9 cellular contexts compared by ENCODE assay signal in genomic region chr4:82561745-82562552, GRCh38. TPM values are rescaled to one million over a fixed set of nuclear protein-coding genes. Genes with fewer than 3 reads are reported as not detected.
A peak's percentile ranks its signal among the peaks of the same experiment; 100 is the strongest.
DNase-seq lines count a peak whose midpoint lies in the region; ATAC-seq and TF ChIP-seq lines count a peak whose summit lies in the region.
"Had no signal": no experiment of that assay in that cellular context is flagged by ENCODE, and none has a peak within 500 bp of the region (broad histone marks: within the 10 kb centered on the region; RNA-seq: fewer than 3 reads in every experiment).

Gene TMEM150C, minus strand, starts transcription at chr4:82561988. Its CDS starts 57,331 bp downstream, at chr4:82504657.

- H3K4me3 ChIP-seq in HUES64 (ENCODE audit: low read length): peak within 1 kb of the TSS; percentile 44

- H3K36me3 ChIP-seq in HUES64 (ENCODE audit: insufficient read depth, low read length): no peaks in the 10 kb centered on the region

- CTCF ChIA-PET in Calu3 (lab: Charles Lee): no interaction called here

- intact Hi-C loops in Calu3 (cut with micrococcal nuclease; ENCODE audit: unreplicated experiment): no loop called here
- intact Hi-C loops in left cardiac atrium (cut with DNase I): no loop called here
- intact Hi-C loops in posterior cingulate gyrus (cut with DNase I): loop anchor here (5.0 to 10.0 kb wide), 2 partner anchors 45 to 123 kb away; no protein-coding TSS in a partner anchor

- peaks cover 27% of the 10 kb centered on the region for H3K27me3 ChIP-seq in HUES64 (ENCODE audit: insufficient read depth, low read length)

- peaks cover 15% of the 10 kb centered on the region for H3K4me1 ChIP-seq in HUES64 (ENCODE audit: insufficient read depth, low read length)

- TF ChIP-seq CTCF in Calu3 (IDR thresholded peaks at IDR 0.05; ENCODE audit: unreplicated experiment): no peak

- H3K27ac ChIP-seq in HUES64 (ENCODE audit: low read depth, low read length): no peak within 1 kb of the TSS

- H3K27ac Mint-ChIP-seq in Calu3 (ENCODE audit: unreplicated experiment): peak within 1 kb of the TSS; percentile 12
- no peak within 1 kb of the TSS for H3K27ac Mint-ChIP-seq in activated T-helper 17 cell treated with anti-CD3 and anti-CD28 coated beads, Interleukin-2, amount 50 U/mL, for 72 hours

- ATAC-seq in activated T-helper 17 cell treated with anti-CD3 and anti-CD28 coated beads, Interleukin-2, amount 50 U/mL, for 72 hours (replicated peaks): no peak
- ATAC-seq in left cardiac atrium (peak; percentile 74 to 83), GM18505 (IDR thresholded peaks at IDR 0.05; ENCODE audit: unreplicated experiment) (no peak), HG03135 (IDR thresholded peaks at IDR 0.05; ENCODE audit: unreplicated experiment) (no peak), HG03520 (IDR thresholded peaks at IDR 0.05; ENCODE audit: unreplicated experiment) (no peak)

- WGBS in HUES64: 7% methylated on average over 67 of the region's 67 CpGs

- DNase-seq in Calu3: peak; percentile 25
- DNase-seq in left cardiac atrium: peak; percentile 53
- DNase-seq in posterior cingulate gyrus: peak in 8 of 10 donors; percentile 29 to 86 (median 44)

- H3K4me3 Mint-ChIP-seq in Calu3 (ENCODE audit: low read depth, unreplicated experiment): peak within 1 kb of the TSS; percentile 69
- peak within 1 kb of the TSS; percentile 80 for H3K4me3 Mint-ChIP-seq in activated T-helper 17 cell treated with anti-CD3 and anti-CD28 coated beads, Interleukin-2, amount 50 U/mL, for 72 hours

- no TSS peak for BruUV-seq in Calu3 (replicated peaks; lab: Mats Ljungman, UMichigan)

- no peaks in the 10 kb centered on the region for H3K9me3 ChIP-seq in HUES64 (ENCODE audit: insufficient read depth, low read depth, low read length)

- peak within 1 kb of the TSS; percentile 47 for H3K9ac ChIP-seq in HUES64 (ENCODE audit: low read depth, low read length)

- no peak for TF ChIP-seq POLR2A in GM18505 (IDR thresholded peaks at IDR 0.05; ENCODE audit: borderline replicate concordance, extremely low read depth, insufficient read depth, insufficient read length)

- peaks cover 14% of the 10 kb centered on the region for H3K36me3 Mint-ChIP-seq in Calu3 (ENCODE audit: insufficient read depth, unreplicated experiment)
- H3K36me3 Mint-ChIP-seq in activated T-helper 17 cell treated with anti-CD3 and anti-CD28 coated beads, Interleukin-2, amount 50 U/mL, for 72 hours (ENCODE audit: low read depth): no peaks in the 10 kb centered on the region

- H3K27me3 Mint-ChIP-seq in Calu3 (ENCODE audit: unreplicated experiment): peaks cover 18% of the 10 kb centered on the region
- H3K27me3 Mint-ChIP-seq in activated T-helper 17 cell treated with anti-CD3 and anti-CD28 coated beads, Interleukin-2, amount 50 U/mL, for 72 hours: peaks cover 51% of the 10 kb centered on the region

- no peaks in the 10 kb centered on the region for H3K9me3 Mint-ChIP-seq in Calu3 (ENCODE audit: low read depth, unreplicated experiment)
- no peaks in the 10 kb centered on the region for H3K9me3 Mint-ChIP-seq in activated T-helper 17 cell treated with anti-CD3 and anti-CD28 coated beads, Interleukin-2, amount 50 U/mL, for 72 hours

- H3K4me1 Mint-ChIP-seq in Calu3 (ENCODE audit: low read depth, unreplicated experiment): no peaks in the 10 kb centered on the region
- H3K4me1 Mint-ChIP-seq in activated T-helper 17 cell treated with anti-CD3 and anti-CD28 coated beads, Interleukin-2, amount 50 U/mL, for 72 hours: peaks cover 10% of the 10 kb centered on the region

RNA-seq across cellular contexts. Expression of gene TMEM150C, which starts in this region (rescaled TPM):
- total RNA-seq in Calu3 (2022) (0.98 and 1.4 TPM in 2 replicates), left cardiac atrium (10 to 100 TPM; 12.1 to 12.8 TPM)
- 2.5 TPM for polyA plus RNA-seq in HUES64 (2013, experiment 1 of 2)
- polyA plus RNA-seq in HUES64 (2013, experiment 2 of 2): 3.2 TPM
- total RNA-seq in activated T-helper 17 cell treated with anti-CD3 and anti-CD28 coated beads, Interleukin-2, amount 50 U/mL, for 72 hours: not detected
- total RNA-seq: T-helper 1 cell treated with Interleukin-12 subunit alpha and Interleukin-12 subunit beta and Interleukin-4 antibody, amounts not matched to agents 30 ng/mL and 1 ng/mL, for 36 hours had no signal

Comparison
In these comparisons a context has a peak if more than half of its experiments do, and no peak if none do; other contexts are left out.
1. ATAC-seq: peak in left cardiac atrium (2 of 2); none in activated T-helper 17 cell treated with anti-CD3 and anti-CD28 coated beads, Interleukin-2, amount 50 U/mL, for 72 hours (single experiment), GM18505 (single experiment), HG03135 (single experiment) and HG03520 (single experiment).
2. Peak in every context shown above with its lines, with median percentiles within 50 percentile points of each other: DNase-seq.